15 cellular contexts compared by ENCODE assay signal in genomic region chr11:72818971-72819370, GRCh38.
"Had no signal": no experiment of that assay in that cellular context is flagged by ENCODE, and none has a peak within 500 bp of the region (broad histone marks: within the 10 kb centered on the region; RNA-seq: fewer than 3 reads in every experiment).

No MANE protein-coding gene starts in this region.

- DNase-seq: activated CD4-positive, alpha-beta memory T cell treated with anti-CD3 and anti-CD28 coated beads for 36 hours; activated naive CD4-positive, alpha-beta T cell treated with anti-CD3 and anti-CD28 coated beads for 36 hours; left colon; lower lobe of right lung; midbrain; small intestine; stimulated activated CD4-positive, alpha-beta T cell treated with anti-CD3 and anti-CD28 coated beads, Interleukin-4, amount 100 ng/mL, for 4 hours; stimulated activated CD8-positive, alpha-beta memory T cell treated with anti-CD3 and anti-CD28 coated beads, Interleukin-4, amount 100 ng/mL, for 48 hours; stimulated activated naive CD8-positive, alpha-beta T cell treated with anti-CD3 and anti-CD28 coated beads, Interleukin-15, Interleukin-2, amounts not matched to agents 100 U/mL and 50 U/mL, for 24 hours; T1000; trophoblast cell had no signal

- H3K27ac ChIP-seq: cardiac muscle cell, lower lobe of right lung had no signal

- H3K4me3 ChIP-seq: cardiac muscle cell, lower lobe of right lung had no signal

- H3K9me3 Mint-ChIP-seq: activated CD4-positive, alpha-beta memory T cell treated with anti-CD3 and anti-CD28 coated beads for 36 hours; activated naive CD4-positive, alpha-beta T cell treated with anti-CD3 and anti-CD28 coated beads for 36 hours; activated T-helper 1 cell treated with anti-CD3 and anti-CD28 coated beads, Interleukin-12 subunit alpha, Interleukin-12 subunit beta, Interleukin-2, Interleukin-4 antibody, amounts not matched to agents 30 ng/mL and 10 ng/mL and 1 ng/mL, durations not matched to agents 14 hours and 24 hours and 36 hours had no signal

- ATAC-seq: activated CD4-positive, CD25-positive, alpha-beta regulatory T cell treated with anti-CD3 and anti-CD28 coated beads, Interleukin-2, amount 50 U/mL, for 24 hours; esophagus mucosa; left colon; lower lobe of right lung; stimulated activated naive CD8-positive, alpha-beta T cell treated with anti-CD3 and anti-CD28 coated beads, Interleukin-15, Interleukin-2, amounts not matched to agents 100 U/mL and 50 U/mL, for 24 hours had no signal

- H3K27me3 Mint-ChIP-seq: activated CD4-positive, alpha-beta memory T cell treated with anti-CD3 and anti-CD28 coated beads for 36 hours had no signal

- H3K27me3 ChIP-seq: cardiac muscle cell had no signal

- H3K4me3 Mint-ChIP-seq: activated CD4-positive, alpha-beta memory T cell treated with anti-CD3 and anti-CD28 coated beads for 36 hours; activated naive CD4-positive, alpha-beta T cell treated with anti-CD3 and anti-CD28 coated beads for 36 hours had no signal

- H3K9me3 ChIP-seq: lower lobe of right lung had no signal
